In genomic region chr20:41245086-41245707, GRCh38 we compare ENCODE assay signal across 11 cellular contexts.
DNase-seq lines count a peak whose midpoint lies in the region; ATAC-seq and TF ChIP-seq lines count a peak whose summit lies in the region.
"Had no signal": no experiment of that assay in that cellular context is flagged by ENCODE, and none has a peak within 500 bp of the region (broad histone marks: within the 10 kb centered on the region; RNA-seq: fewer than 3 reads in every experiment).

No MANE protein-coding gene starts in this region.

- no peak overlapping the region for H3K4me3 Mint-ChIP-seq in type B pancreatic cell
- H3K4me3 Mint-ChIP-seq: CD4-positive, alpha-beta T cell had no signal

- no peaks in the 10 kb centered on the region for H3K27me3 Mint-ChIP-seq in type B pancreatic cell
- H3K27me3 Mint-ChIP-seq: CD4-positive, alpha-beta T cell had no signal

- peaks cover 10% of the 10 kb centered on the region for H3K79me2 ChIP-seq in SK-N-SH (ENCODE audit: insufficient read depth)

- H3K9ac ChIP-seq in SK-N-SH, result no peak overlapping the region

- TF ChIP-seq EP300 in SK-N-SH (IDR thresholded peaks at IDR 0.05; ENCODE audit: borderline replicate concordance in 1 of 2, low read depth in 1 of 2, low read length in 1 of 2), result no peak

- H3K27me3 ChIP-seq in SK-N-SH (ENCODE audit: insufficient read depth), result no peaks in the 10 kb centered on the region
- no peaks in the 10 kb centered on the region for H3K27me3 ChIP-seq in dorsolateral prefrontal cortex
- H3K27me3 ChIP-seq in HAP-1 (ENCODE audit: low read depth), result no peaks in the 10 kb centered on the region

- TF ChIP-seq RAD21 in SK-N-SH (IDR thresholded peaks at IDR 0.05; ENCODE audit: low read length), result no peak

- H3K27ac ChIP-seq in SK-N-SH (ENCODE audit: low read depth in 2 of 2, low read length in 1 of 2) (no peak overlapping the region), dorsolateral prefrontal cortex (peak overlapping the region; percentile 82 to 99 (median 95))

- H3K27ac Mint-ChIP-seq in type B pancreatic cell, result no peak overlapping the region
- H3K27ac Mint-ChIP-seq: CD4-positive, alpha-beta T cell had no signal

- peaks cover 29% of the 10 kb centered on the region for H3K4me1 Mint-ChIP-seq in type B pancreatic cell (ENCODE audit: unreplicated experiment)

- H3F3A ChIP-seq in SK-N-SH (replicated peaks; ENCODE audit: insufficient read depth), result peaks cover 14% of the 10 kb centered on the region

- no peak overlapping the region for H3K4me2 ChIP-seq in SK-N-SH

- POLR2A ChIA-PET in SK-N-SH (lab: Yijun Ruan, JAX), result no interaction called here

- peaks cover 0 to 20% of the 10 kb centered on the region in 2 experiments; a peak in 3 of 4 replicates for H3K4me1 ChIP-seq in SK-N-SH (ENCODE audit: control insufficient read depth in 1 of 2, insufficient read depth in 2 of 2, low read depth in 1 of 2, low read length in 1 of 2)
- H3K4me1 ChIP-seq in HAP-1, result no peaks in the 10 kb centered on the region

- no peaks in the 10 kb centered on the region for H3K36me3 ChIP-seq in SK-N-SH (replicated peaks in 1 of 2; ENCODE audit: control insufficient read depth in 1 of 2, insufficient read depth in 2 of 2, low read length in 1 of 2)
- no peaks in the 10 kb centered on the region for H3K36me3 ChIP-seq in HAP-1 (replicated peaks)

- H3K36me3 Mint-ChIP-seq in type B pancreatic cell, result peaks cover 4% of the 10 kb centered on the region

- intact Hi-C loops in dorsolateral prefrontal cortex (cut with DNase I), result loop anchor here (5.0 to 10.0 kb wide), 4 partner anchors 70 to 160 kb away; partner anchors contain the start of genes LPIN3 (in 1 of the 2) and ZHX3 (in 1 of the 2)

- no peaks in the 10 kb centered on the region for H4K20me1 ChIP-seq in SK-N-SH (ENCODE audit: insufficient read depth)

- WGBS in SK-N-SH (ENCODE audit: low lambda C conversion rate), result 44% methylated on average over 2 of the region's 2 CpGs

- no peaks in the 10 kb centered on the region for H3K9me3 Mint-ChIP-seq in type B pancreatic cell
- H3K9me3 Mint-ChIP-seq: CD4-positive, alpha-beta T cell had no signal

- no peaks in the 10 kb centered on the region for H3K9me2 ChIP-seq in SK-N-SH

- CTCF ChIA-PET in SK-N-SH (lab: Yijun Ruan, JAX), result interaction anchor here (1.3 to 1.5 kb wide), 2 partner anchors 12 to 72 kb away, joined by 3 to 5 read pairs; no protein-coding TSS in a partner anchor

- H3K4me3 ChIP-seq in SK-N-SH (ENCODE audit: low read depth in 2 of 2, low read length in 1 of 2) (no peak overlapping the region), dorsolateral prefrontal cortex (peak overlapping the region in 3 of 59 donors; percentile 1 to 16 (median 6)), HAP-1 (no peak overlapping the region)

- H3K9me3 ChIP-seq in SK-N-SH (no peaks in the 10 kb centered on the region), HAP-1 (no peaks in the 10 kb centered on the region)

- DNase-seq in SK-N-SH, result no peak
- peak in 2 of 10 donors; percentile 59 for DNase-seq in dorsolateral prefrontal cortex
- DNase-seq in medulla oblongata (ENCODE audit: extremely low spot score), result peak; percentile 81
- DNase-seq in type B pancreatic cell (ENCODE audit: extremely low spot score, unreplicated experiment), result no peak
- DNase-seq in mesenteric fat pad (ENCODE audit: low spot score), result no peak
- no peak for DNase-seq in HAP-1 (ENCODE audit: low spot score in 2 of 2)
- DNase-seq: activated CD8-positive, alpha-beta memory T cell treated with anti-CD3 and anti-CD28 coated beads for 24 hours; MM.1S had no signal

- H2AFZ ChIP-seq in SK-N-SH (ENCODE audit: low read depth), result no peak overlapping the region

- in situ Hi-C loops in HAP-1 (cut with MboI; ENCODE audit: low sequenced_read_pairs), result no loop called here

- no peak for TF ChIP-seq CTCF in SK-N-SH (IDR thresholded peaks at IDR 0.05)
- peak in 26 of 56 donors; percentile 10 to 48 (median 28) for TF ChIP-seq CTCF in dorsolateral prefrontal cortex (IDR thresholded peaks at IDR 0.05 in 54 of 56, conservative IDR thresholded peaks at IDR 0.05 in 2 of 56; ENCODE audit: low read depth in 1 of 56, partially characterized antibody in 56 of 56)
- TF ChIP-seq CTCF in type B pancreatic cell (conservative IDR thresholded peaks at IDR 0.05), result peak; percentile 29

- ATAC-seq in SK-N-SH treated with all-trans-retinoic acid at 6 μM for 48 hours (peak; percentile 53; the same call in 2 of the 3 replicates), HG03159 (IDR thresholded peaks at IDR 0.05; ENCODE audit: unreplicated experiment) (no peak)

TF ChIP-seq in SK-N-SH treated with all-trans-retinoic acid at 6 μM for 48 hours, 23 proteins besides CTCF, POLR2A, EP300 and RAD21 (continues in another document):
- no peak for TF ChIP-seq CSDC2 (CRISPR knock-in tag; IDR thresholded peaks at IDR 0.05)
- TF ChIP-seq ZNF565 (CRISPR knock-in tag; conservative IDR thresholded peaks at IDR 0.05; ENCODE audit: low read depth), result no peak
- TF ChIP-seq, protein P1, sequence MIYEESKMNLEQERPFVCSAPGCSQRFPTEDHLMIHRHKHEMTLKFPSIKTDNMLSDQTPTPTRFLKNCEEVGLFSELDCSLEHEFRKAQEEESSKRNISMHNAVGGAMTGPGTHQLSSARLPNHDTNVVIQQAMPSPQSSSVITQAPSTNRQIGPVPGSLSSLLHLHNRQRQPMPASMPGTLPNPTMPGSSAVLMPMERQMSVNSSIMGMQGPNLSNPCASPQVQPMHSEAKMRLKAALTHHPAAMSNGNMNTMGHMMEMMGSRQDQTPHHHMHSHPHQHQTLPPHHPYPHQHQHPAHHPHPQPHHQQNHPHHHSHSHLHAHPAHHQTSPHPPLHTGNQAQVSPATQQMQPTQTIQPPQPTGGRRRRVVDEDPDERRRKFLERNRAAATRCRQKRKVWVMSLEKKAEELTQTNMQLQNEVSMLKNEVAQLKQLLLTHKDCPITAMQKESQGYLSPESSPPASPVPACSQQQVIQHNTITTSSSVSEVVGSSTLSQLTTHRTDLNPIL (CRISPR knock-in tag; IDR thresholded peaks at IDR 0.05; ENCODE audit: low read depth), result no peak
- no peak for TF ChIP-seq ARNTL (CRISPR knock-in tag; IDR thresholded peaks at IDR 0.05; ENCODE audit: borderline replicate concordance, low read depth)

TF ChIP-seq in SK-N-SH, 30 proteins besides CTCF, POLR2A, EP300 and RAD21:
- no peak for TF ChIP-seq FOSL2 (IDR thresholded peaks at IDR 0.05; ENCODE audit: borderline replicate concordance, low read depth)
- TF ChIP-seq MEF2A (IDR thresholded peaks at IDR 0.05; ENCODE audit: borderline replicate concordance, low read depth), result no peak
- TF ChIP-seq EZH2phosphoT487 (IDR thresholded peaks at IDR 0.05; ENCODE audit: borderline replicate concordance, low read depth), result no peak
- no peak for TF ChIP-seq POLR2AphosphoS5 (IDR thresholded peaks at IDR 0.05; ENCODE audit: low read depth, low read length)
- TF ChIP-seq, protein P2, sequence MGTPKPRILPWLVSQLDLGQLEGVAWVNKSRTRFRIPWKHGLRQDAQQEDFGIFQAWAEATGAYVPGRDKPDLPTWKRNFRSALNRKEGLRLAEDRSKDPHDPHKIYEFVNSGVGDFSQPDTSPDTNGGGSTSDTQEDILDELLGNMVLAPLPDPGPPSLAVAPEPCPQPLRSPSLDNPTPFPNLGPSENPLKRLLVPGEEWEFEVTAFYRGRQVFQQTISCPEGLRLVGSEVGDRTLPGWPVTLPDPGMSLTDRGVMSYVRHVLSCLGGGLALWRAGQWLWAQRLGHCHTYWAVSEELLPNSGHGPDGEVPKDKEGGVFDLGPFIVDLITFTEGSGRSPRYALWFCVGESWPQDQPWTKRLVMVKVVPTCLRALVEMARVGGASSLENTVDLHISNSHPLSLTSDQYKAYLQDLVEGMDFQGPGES (IDR thresholded peaks at IDR 0.05; ENCODE audit: low read depth, low read length), result no peak
- TF ChIP-seq FOXJ3 (CRISPR knock-in tag; IDR thresholded peaks at IDR 0.05), result no peak
- TF ChIP-seq RXRA (IDR thresholded peaks at IDR 0.05; ENCODE audit: borderline replicate concordance, low read depth), result no peak
- TF ChIP-seq NFIC (IDR thresholded peaks at IDR 0.05; ENCODE audit: borderline replicate concordance), result no peak
- no peak for TF ChIP-seq GATA2 (CRISPR knock-in tag; IDR thresholded peaks at IDR 0.05)
- no peak for TF ChIP-seq TAF1 (IDR thresholded peaks at IDR 0.05; ENCODE audit: borderline replicate concordance, low read depth, low read length)
- TF ChIP-seq, protein P3, sequence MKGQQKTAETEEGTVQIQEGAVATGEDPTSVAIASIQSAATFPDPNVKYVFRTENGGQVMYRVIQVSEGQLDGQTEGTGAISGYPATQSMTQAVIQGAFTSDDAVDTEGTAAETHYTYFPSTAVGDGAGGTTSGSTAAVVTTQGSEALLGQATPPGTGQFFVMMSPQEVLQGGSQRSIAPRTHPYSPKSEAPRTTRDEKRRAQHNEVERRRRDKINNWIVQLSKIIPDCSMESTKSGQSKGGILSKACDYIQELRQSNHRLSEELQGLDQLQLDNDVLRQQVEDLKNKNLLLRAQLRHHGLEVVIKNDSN (IDR thresholded peaks at IDR 0.05; ENCODE audit: borderline replicate concordance, low read depth), result no peak
- no peak for TF ChIP-seq SIN3A (IDR thresholded peaks at IDR 0.05; ENCODE audit: borderline replicate concordance, low read depth, low read length)
- TF ChIP-seq PBX3 (IDR thresholded peaks at IDR 0.05), result no peak
- no peak for TF ChIP-seq NRF1 (IDR thresholded peaks at IDR 0.05; ENCODE audit: low read depth, low read length)

Comparison
In these comparisons a context has a peak if more than half of its experiments do, and no peak if none do; other contexts are left out.
1. H3K27ac ChIP-seq: peak in dorsolateral prefrontal cortex (59 of 59); none in SK-N-SH (0 of 2).